In the genomic region with DNA sequence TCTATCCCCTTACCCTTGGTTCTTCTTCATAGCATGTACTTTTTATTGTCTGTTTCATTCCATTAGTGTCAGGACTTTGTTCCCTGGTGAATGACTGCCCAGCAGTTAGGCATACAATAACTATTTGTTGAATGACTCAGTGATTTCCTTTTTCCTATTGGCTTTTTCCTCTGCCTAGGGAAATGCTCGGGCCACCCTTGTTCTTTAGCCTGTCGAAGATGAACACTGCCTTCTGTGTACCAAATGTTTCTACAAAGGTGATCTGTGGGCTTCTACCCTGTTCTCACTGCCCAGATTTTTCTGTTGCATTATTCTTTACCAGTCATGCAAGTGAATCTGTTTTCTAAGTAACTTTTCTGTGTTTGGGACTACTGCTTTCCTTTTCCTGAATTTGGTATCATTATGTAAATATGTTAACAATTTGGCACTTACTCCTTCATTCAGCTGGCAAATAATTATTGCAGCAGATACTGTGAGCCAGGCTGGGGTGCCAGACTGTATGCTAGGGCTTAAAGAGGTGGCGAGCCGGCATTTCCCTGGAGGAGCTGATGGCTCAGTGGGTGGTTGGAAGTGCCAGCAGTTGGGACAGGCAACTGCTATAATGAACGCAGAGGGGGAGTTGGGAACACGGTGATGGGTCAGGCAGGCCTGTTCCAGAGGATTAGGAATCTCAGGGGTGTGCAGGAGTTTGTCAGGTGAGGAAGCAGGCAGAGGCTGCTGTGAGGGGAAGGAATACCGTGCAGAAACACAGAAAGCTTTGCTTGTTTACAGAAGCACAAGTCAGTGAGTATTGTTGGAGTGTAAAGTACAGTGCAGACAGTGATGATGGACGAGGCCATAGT, we compare ENCODE assay signal across 9 cellular contexts. TPM values are rescaled to one million over a fixed set of nuclear protein-coding genes. Genes with fewer than 3 reads are reported as not detected.
DNase-seq lines count a peak whose midpoint lies in the region; ATAC-seq and TF ChIP-seq lines count a peak whose summit lies in the region.
"Had no signal": no experiment of that assay in that cellular context is flagged by ENCODE, and none has a peak within 500 bp of the region (broad histone marks: within the 10 kb centered on the region; RNA-seq: fewer than 3 reads in every experiment).

No MANE protein-coding gene starts in this region.

- H3K36me3 ChIP-seq in right atrium auricular region (no peaks in the 10 kb centered on the region), vagina (no peaks in the 10 kb centered on the region)

- H3K27ac ChIP-seq in right atrium auricular region: peak overlapping the region in 1 of 2 donors; percentile 12
- H3K27ac ChIP-seq in vagina: peak overlapping the region; percentile 5

- H3K9me3 ChIP-seq in right atrium auricular region (no peaks in the 10 kb centered on the region), vagina (no peaks in the 10 kb centered on the region)

- DNase-seq in Right ventricle myocardium inferior (ENCODE audit: missing footprints): no peak
- no peak for DNase-seq in right atrium auricular region (ENCODE audit: low spot score)
- peak; percentile 20 for DNase-seq in cerebellum (ENCODE audit: low spot score)
- DNase-seq in left lobe of liver (ENCODE audit: low spot score): no peak
- DNase-seq in vagina (ENCODE audit: extremely low spot score in 2 of 2): no peak
- DNase-seq in NCI-H1105 (lab: John Stamatoyannopoulos, UW): no peak
- DNase-seq in activated gamma-delta T cell (lab: John Stamatoyannopoulos, UW): no peak
- DNase-seq: activated CD8-positive, alpha-beta memory T cell treated with anti-CD3 and anti-CD28 coated beads, Interleukin-2, amount 10 ng/mL, durations not matched to agents 7 days and 5 days had no signal

- H3K27me3 ChIP-seq in right atrium auricular region (no peaks in the 10 kb centered on the region), vagina (no peaks in the 10 kb centered on the region)

- intact Hi-C loops in Right ventricle myocardium inferior (cut with DNase I) (no loop called here), vagina (cut with DNase I) (no loop called here)

- no peak for TF ChIP-seq POLR2A in vagina (IDR thresholded peaks at IDR 0.05)

- ATAC-seq in Right ventricle myocardium inferior (peak; percentile 28), left lobe of liver (peak; percentile 84), GM21737 (IDR thresholded peaks at IDR 0.05; ENCODE audit: unreplicated experiment) (no peak)
- ATAC-seq: activated CD8-positive, alpha-beta memory T cell treated with anti-CD3 and anti-CD28 coated beads, Interleukin-2, amount 10 ng/mL, durations not matched to agents 7 days and 5 days had no signal

- H3K4me1 ChIP-seq in right atrium auricular region (peaks cover 0 to 31% of the 10 kb centered on the region in 2 donors), vagina (peaks cover 28% of the 10 kb centered on the region)

- no peak overlapping the region for H3K4me3 ChIP-seq in right atrium auricular region
- H3K4me3 ChIP-seq in vagina: no peak overlapping the region

- TF ChIP-seq CTCF in right atrium auricular region (IDR thresholded peaks at IDR 0.05): no peak
- TF ChIP-seq CTCF in vagina (IDR thresholded peaks at IDR 0.05): no peak

RNA-seq across cellular contexts. Expression of a gene that starts 30.6 kb away (rescaled TPM):
- 15.3 TPM for total RNA-seq in Right ventricle myocardium inferior
- total RNA-seq in right atrium auricular region: 10 to 100 TPM; 11.0 to 11.9 TPM
- total RNA-seq in cerebellum: 61.5 TPM
- total RNA-seq in left lobe of liver: 15.8 TPM
- 35.6 TPM for total RNA-seq in vagina
